In the genomic region with DNA sequence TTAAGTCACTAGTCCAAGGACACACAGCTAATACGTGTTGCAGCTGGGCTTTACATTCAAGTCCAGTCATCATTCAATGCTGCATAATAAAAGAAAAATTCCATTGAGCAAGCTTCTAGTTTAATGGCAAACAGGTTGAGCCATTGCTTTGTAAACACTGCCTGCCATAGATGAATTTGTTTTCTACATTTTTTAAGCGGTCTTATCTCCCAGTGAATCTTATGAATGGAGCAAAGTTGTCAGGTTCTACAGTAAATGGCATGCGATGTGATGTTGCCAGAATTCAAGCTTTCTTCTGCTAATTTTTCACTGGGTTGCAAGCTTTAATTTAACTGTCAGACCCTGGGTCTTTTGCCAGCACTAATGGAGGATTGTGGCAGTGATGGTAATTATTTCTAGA, we compare ENCODE assay signal across 18 cellular contexts.
DNase-seq lines count a peak whose midpoint lies in the region; ATAC-seq, FAIRE-seq and TF ChIP-seq lines count a peak whose summit lies in the region.
"Had no signal": no experiment of that assay in that cellular context is flagged by ENCODE, and none has a peak within 500 bp of the region (broad histone marks: within the 10 kb centered on the region; RNA-seq: fewer than 3 reads in every experiment).

No MANE protein-coding gene starts in this region.

- peaks cover 0 to 4% of the 10 kb centered on the region in 2 experiments; a peak in 2 of 5 replicates for H3K27me3 ChIP-seq in K562 (ENCODE audit: control insufficient read depth in 2 of 2, insufficient read depth in 2 of 2, low read length in 2 of 2)
- H3K27me3 ChIP-seq in body of pancreas: no peaks in the 10 kb centered on the region
- no peaks in the 10 kb centered on the region for H3K27me3 ChIP-seq in pancreas

- H3K4me3 Mint-ChIP-seq in type B pancreatic cell: no peak overlapping the region
- no peak overlapping the region for H3K4me3 Mint-ChIP-seq in activated T-cell treated with anti-CD3 and anti-CD28 coated beads, Interleukin-2, amount 50 U/mL, for 4 hours
- H3K4me3 Mint-ChIP-seq: CD4-positive, CD25-positive, alpha-beta regulatory T cell; CD8-positive, alpha-beta T cell had no signal

- TF ChIP-seq EP300 in K562 (IDR thresholded peaks at IDR 0.05; ENCODE audit: low read length): no peak

- no peak overlapping the region for H2AFZ ChIP-seq in K562 (ENCODE audit: low read depth, low read length)
- H2AFZ ChIP-seq: GM23248 had no signal

- H3K27me3 Mint-ChIP-seq in type B pancreatic cell: peaks cover 25% of the 10 kb centered on the region
- H3K27me3 Mint-ChIP-seq in activated T-cell treated with anti-CD3 and anti-CD28 coated beads, Interleukin-2, amount 50 U/mL, for 4 hours (ENCODE audit: low read depth): no peaks in the 10 kb centered on the region
- H3K27me3 Mint-ChIP-seq: CD4-positive, CD25-positive, alpha-beta regulatory T cell had no signal

- H3K27ac ChIP-seq in K562 (ENCODE audit: extremely low read depth, low read depth, low read length): no peak overlapping the region
- no peak overlapping the region for H3K27ac ChIP-seq in body of pancreas
- no peak overlapping the region for H3K27ac ChIP-seq in pancreas
- H3K27ac ChIP-seq: C4-2B, GM23248 had no signal

- CTCF ChIA-PET in K562 (lab: Yijun Ruan, JAX; ENCODE audit: low intra/inter-chr PET ratio): no interaction called here

- H4K20me1 ChIP-seq in K562 (replicated peaks; ENCODE audit: control insufficient read depth, insufficient read depth, low read length): no peaks in the 10 kb centered on the region

- H3K4me1 ChIP-seq in K562 (replicated peaks in 1 of 2; ENCODE audit: control insufficient read depth in 2 of 2, insufficient read depth in 2 of 2, low read length in 2 of 2) (no peaks in the 10 kb centered on the region), body of pancreas (peaks cover 4% of the 10 kb centered on the region), pancreas (no peaks in the 10 kb centered on the region)

- no peaks in the 10 kb centered on the region for H3K9me3 Mint-ChIP-seq in type B pancreatic cell
- H3K9me3 Mint-ChIP-seq in activated T-cell treated with anti-CD3 and anti-CD28 coated beads, Interleukin-2, amount 50 U/mL, for 4 hours: peaks cover 7% of the 10 kb centered on the region
- H3K9me3 Mint-ChIP-seq: CD8-positive, alpha-beta T cell had no signal

- in situ Hi-C loops in K562 (cut with MboI): no loop called here

- TF ChIP-seq POLR2A in K562 (conservative IDR thresholded peaks at IDR 0.05) (no peak), body of pancreas (IDR thresholded peaks at IDR 0.05) (no peak)

- no peak for DNase-seq in K562 (ENCODE audit: extremely low read depth in 1 of 4, low spot score in 3 of 4)
- peak in 2 of 4 donors; percentile 8 to 19 for DNase-seq in body of pancreas
- DNase-seq in pancreas: peak in 2 of 6 donors; percentile 5 to 31
- DNase-seq in type B pancreatic cell (ENCODE audit: extremely low spot score, unreplicated experiment): no peak
- DNase-seq in globus pallidus (ENCODE audit: low spot score): no peak
- DNase-seq in activated T-cell treated with anti-CD3 and anti-CD28 coated beads, Interleukin-2, amount 50 U/mL, for 4 hours: no peak
- DNase-seq: CD4-positive, CD25-positive, alpha-beta regulatory T cell; CD8-positive, alpha-beta T cell; DMS153; DND-41; GM23248; H7; HCEC 1CT had no signal

- ATAC-seq in K562 (no peak), body of pancreas (peak; percentile 78), pancreas (peak; percentile 40 to 88 (median 63))
- ATAC-seq in activated T-cell treated with anti-CD3 and anti-CD28 coated beads, Interleukin-2, amount 50 U/mL, for 4 hours: no peak
- ATAC-seq: CD8-positive, alpha-beta T cell had no signal

- POLR2A ChIA-PET in K562 (lab: Yijun Ruan, JAX): interaction anchor here (0.6 kb wide), 1 partner anchor 959 kb away, joined by 3 read pairs; no protein-coding TSS in a partner anchor

- H3K27ac Mint-ChIP-seq in type B pancreatic cell: peak overlapping the region; percentile 12
- H3K27ac Mint-ChIP-seq: CD4-positive, CD25-positive, alpha-beta regulatory T cell; CD8-positive, alpha-beta T cell had no signal

- H3K36me3 ChIP-seq in K562 (ENCODE audit: control insufficient read depth, insufficient read depth, low read length): no peaks in the 10 kb centered on the region
- no peaks in the 10 kb centered on the region for H3K36me3 ChIP-seq in body of pancreas (replicated peaks in 1 of 2; ENCODE audit: insufficient read depth in 1 of 2, low read depth in 2 of 2)
- H3K36me3 ChIP-seq in pancreas: no peaks in the 10 kb centered on the region

- intact Hi-C loops in K562 (cut with micrococcal nuclease): no loop called here
- intact Hi-C loops in body of pancreas (cut with DNase I): no loop called here
- intact Hi-C loops in pancreas (cut with DNase I): no loop called here

- H3K9me1 ChIP-seq in K562 (ENCODE audit: control insufficient read depth, insufficient read depth, low read length): no peaks in the 10 kb centered on the region

- no peak overlapping the region for H3K9ac ChIP-seq in K562 (ENCODE audit: insufficient read depth in 1 of 2, low read depth in 2 of 2, low read length in 2 of 2)
- H3K9ac ChIP-seq: GM23248 had no signal

- no peaks in the 10 kb centered on the region for H3K79me2 ChIP-seq in K562 (ENCODE audit: control insufficient read depth, insufficient read depth, low read length)

- BruUV-seq in K562 (replicated peaks; lab: Mats Ljungman, UMichigan): no TSS peak

- H3K9me3 ChIP-seq in K562 (replicated peaks; ENCODE audit: control insufficient read depth, insufficient read depth, low read depth, low read length): no peaks in the 10 kb centered on the region
- no peaks in the 10 kb centered on the region for H3K9me3 ChIP-seq in body of pancreas
- no peaks in the 10 kb centered on the region for H3K9me3 ChIP-seq in pancreas
- H3K9me3 ChIP-seq: Caco-2 had no signal

- TF ChIP-seq RAD21 in K562 (CRISPR knock-in tag; conservative IDR thresholded peaks at IDR 0.05 in 1 of 2, IDR thresholded peaks at IDR 0.05 in 1 of 2): no peak

- TF ChIP-seq CTCF in K562 (IDR thresholded peaks at IDR 0.05 in 2 of 3, conservative IDR thresholded peaks at IDR 0.05 in 1 of 3; ENCODE audit: insufficient read depth in 2 of 3, low read depth in 1 of 3, low read length in 3 of 3) (no peak), body of pancreas (IDR thresholded peaks at IDR 0.05) (no peak), pancreas (IDR thresholded peaks at IDR 0.05) (no peak), type B pancreatic cell (conservative IDR thresholded peaks at IDR 0.05) (no peak)

- H3K4me2 ChIP-seq in K562 (ENCODE audit: insufficient read depth, low read length): no peak overlapping the region

- FAIRE-seq in K562 (lab: Jason Lieb, UNC): no peak
- FAIRE-seq in pancreas (lab: Jason Lieb, UNC): no peak
- FAIRE-seq: G401.6, GM12892, H1 had no signal

- H3K4me3 ChIP-seq in K562: no peak overlapping the region
- no peak overlapping the region for H3K4me3 ChIP-seq in body of pancreas
- no peak overlapping the region for H3K4me3 ChIP-seq in pancreas
- H3K4me3 ChIP-seq: GM23248 had no signal

- H3K36me3 Mint-ChIP-seq in type B pancreatic cell: no peaks in the 10 kb centered on the region
- no peaks in the 10 kb centered on the region for H3K36me3 Mint-ChIP-seq in activated T-cell treated with anti-CD3 and anti-CD28 coated beads, Interleukin-2, amount 50 U/mL, for 4 hours (ENCODE audit: insufficient read depth)
- H3K36me3 Mint-ChIP-seq: CD4-positive, CD25-positive, alpha-beta regulatory T cell; CD8-positive, alpha-beta T cell had no signal

- WGBS in K562 (ENCODE audit: insufficient coverage, low coverage, missing lambda C conversion rate): 0% methylated on average over 3 of the region's 3 CpGs
- 4 to 12% methylated on average over 3 of the region's 3 CpGs for WGBS in body of pancreas, 2 donors
- WGBS in pancreas, 2 donors: 2 to 3% methylated on average over 3 of the region's 3 CpGs

- peaks cover 13% of the 10 kb centered on the region for H3K4me1 Mint-ChIP-seq in type B pancreatic cell (ENCODE audit: unreplicated experiment)
- H3K4me1 Mint-ChIP-seq in activated T-cell treated with anti-CD3 and anti-CD28 coated beads, Interleukin-2, amount 50 U/mL, for 4 hours (ENCODE audit: low read depth): no peaks in the 10 kb centered on the region
- H3K4me1 Mint-ChIP-seq: CD4-positive, CD25-positive, alpha-beta regulatory T cell had no signal

TF ChIP-seq in K562, 482 proteins besides CTCF, POLR2A, EP300 and RAD21 (continues in another document):
- TF ChIP-seq RBM25 (IDR thresholded peaks at IDR 0.05; ENCODE audit: low read depth, low read length, severe bottlenecking): peak; percentile 2

Comparison
In these comparisons a context has a peak if more than half of its experiments do, and no peak if none do; other contexts are left out.
1. ATAC-seq: peak in body of pancreas (single experiment) and pancreas (4 of 4); none in K562 (single experiment) and activated T-cell treated with anti-CD3 and anti-CD28 coated beads, Interleukin-2, amount 50 U/mL, for 4 hours (0 of 2).